8 cellular contexts compared by ENCODE assay signal in the genomic region with DNA sequence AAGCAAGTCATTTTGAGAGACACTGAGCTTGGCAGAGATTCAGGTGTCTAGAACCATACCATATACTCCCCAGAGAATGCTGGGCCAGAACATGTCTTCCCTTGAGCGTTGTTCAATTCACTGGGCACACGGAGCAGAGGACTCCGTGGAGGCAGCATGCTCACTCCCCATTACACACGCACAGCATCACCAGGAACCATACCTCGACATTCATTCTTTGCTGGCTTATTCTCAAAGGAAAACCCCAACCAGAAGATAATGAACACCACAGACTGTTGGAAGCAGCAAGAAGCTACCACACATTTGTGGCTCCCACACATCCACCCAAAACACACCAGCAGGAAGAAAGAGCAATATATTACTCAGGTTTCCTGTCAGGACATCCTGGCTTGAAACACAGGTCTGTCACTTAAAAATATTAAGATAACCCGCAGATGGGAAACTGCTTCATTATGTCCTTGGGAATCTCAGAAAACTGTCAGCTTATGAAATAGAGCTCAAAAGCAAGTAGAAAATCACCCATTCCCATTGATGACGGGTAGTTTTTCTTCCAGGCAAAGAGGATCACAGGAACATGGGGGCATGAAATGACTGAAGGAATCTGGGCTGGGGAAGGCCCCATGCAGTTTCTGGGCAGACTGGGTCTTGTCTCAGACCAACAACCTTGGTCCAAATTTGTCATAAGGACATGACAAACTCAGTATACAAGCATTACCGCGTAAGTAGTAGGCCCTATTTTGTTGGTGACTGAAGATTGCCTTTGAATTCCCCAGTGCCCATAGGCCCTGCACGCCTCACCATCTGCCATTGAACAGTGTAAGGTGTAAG. TPM values are rescaled to one million over a fixed set of nuclear protein-coding genes. Genes with fewer than 3 reads are reported as not detected.
A peak's percentile ranks its signal among the peaks of the same experiment; 100 is the strongest.
DNase-seq lines count a peak whose midpoint lies in the region; ATAC-seq and TF ChIP-seq lines count a peak whose summit lies in the region.

No MANE protein-coding gene starts in this region.

- peak overlapping the region; percentile 99 for H3K27ac Mint-ChIP-seq in activated naive CD4-positive, alpha-beta T cell treated with anti-CD3 and anti-CD28 coated beads for 36 hours

- no peaks in the 10 kb centered on the region for H3K27me3 ChIP-seq in stomach

- peaks cover 31 to 65% (median 51%) of the 10 kb centered on the region in 4 donors for H3K4me1 ChIP-seq in stomach

- DNase-seq in activated naive CD4-positive, alpha-beta T cell treated with anti-CD3 and anti-CD28 coated beads for 36 hours = peak; percentile 56
- no peak for DNase-seq in activated naive CD4-positive, alpha-beta T cell treated with anti-CD3 and anti-CD28 coated beads, Interleukin-2, amount 50 U/mL, for 16 hours
- peak; percentile 50 for DNase-seq in UCSD-AML1 (lab: John Stamatoyannopoulos, UW; ENCODE audit: unreplicated experiment)
- peak; percentile 62 for DNase-seq in fibroblast of the aortic adventitia (ENCODE audit: low read depth)
- no peak for DNase-seq in stomach
- no peak for DNase-seq in left colon
- no peak for DNase-seq in mesenteric fat pad (ENCODE audit: low spot score)

- CTCF ChIA-PET in activated naive CD4-positive, alpha-beta T cell treated with anti-CD3 and anti-CD28 coated beads for 36 hours (lab: Charles Lee) = interaction anchor here (0.6 to 3.0 kb wide), 15 partner anchors 9 to 543 kb away, joined by 3 to 13 read pairs (median 5); partner anchors contain the start of gene MXD1

- WGBS in stomach, 5 donors = 67 to 83% (median 79%) methylated on average over 10 of the region's 10 CpGs

- TF ChIP-seq EP300 in stomach (IDR thresholded peaks at IDR 0.05) = no peak

- peak overlapping the region; percentile 88 for H3K4me3 Mint-ChIP-seq in activated naive CD4-positive, alpha-beta T cell treated with anti-CD3 and anti-CD28 coated beads for 36 hours

- no peaks in the 10 kb centered on the region for H3K9me3 ChIP-seq in stomach

- no peaks in the 10 kb centered on the region for H3K9me3 Mint-ChIP-seq in activated naive CD4-positive, alpha-beta T cell treated with anti-CD3 and anti-CD28 coated beads for 36 hours

- no peaks in the 10 kb centered on the region for H3K27me3 Mint-ChIP-seq in activated naive CD4-positive, alpha-beta T cell treated with anti-CD3 and anti-CD28 coated beads for 36 hours (ENCODE audit: low read depth)

- intact Hi-C loops in activated naive CD4-positive, alpha-beta T cell treated with anti-CD3 and anti-CD28 coated beads for 36 hours (cut with micrococcal nuclease) = loop anchor here (1.0 to 2.0 kb wide), 5 partner anchors 8 to 64 kb away; no protein-coding TSS in a partner anchor
- intact Hi-C loops in stomach (cut with DNase I; ENCODE audit: low total_unique reads) = loop anchor here (5.0 kb wide), 1 partner anchor 41 kb away; no protein-coding TSS in a partner anchor
- intact Hi-C loops in left colon (cut with DNase I, micrococcal nuclease) = no loop called here

- H3K27ac ChIP-seq in stomach = peak overlapping the region; percentile 67 to 93 (median 90)

- no peaks in the 10 kb centered on the region for H3K36me3 ChIP-seq in stomach

- TF ChIP-seq CTCF in fibroblast of the aortic adventitia (IDR thresholded peaks at IDR 0.05; ENCODE audit: insufficient read depth, low read length) = no peak
- TF ChIP-seq CTCF in stomach (IDR thresholded peaks at IDR 0.05) = no peak

- no peak for TF ChIP-seq POLR2A in stomach (IDR thresholded peaks at IDR 0.05)

- H3K4me3 ChIP-seq in fibroblast of the aortic adventitia (ENCODE audit: low read depth, low read length) = no peak overlapping the region
- H3K4me3 ChIP-seq in stomach = no peak overlapping the region

- H3K4me1 Mint-ChIP-seq in activated naive CD4-positive, alpha-beta T cell treated with anti-CD3 and anti-CD28 coated beads for 36 hours (ENCODE audit: low read depth) = peaks cover 79% of the 10 kb centered on the region

- ATAC-seq in left colon (no peak), GM18502 (IDR thresholded peaks at IDR 0.05; ENCODE audit: poor library complexity, unreplicated experiment) (no peak)

- no peaks in the 10 kb centered on the region for H3K36me3 Mint-ChIP-seq in activated naive CD4-positive, alpha-beta T cell treated with anti-CD3 and anti-CD28 coated beads for 36 hours (ENCODE audit: low read depth)

RNA-seq across cellular contexts. Expression of gene PCBP1, which starts 46.5 kb away (rescaled TPM):
- total RNA-seq in activated naive CD4-positive, alpha-beta T cell treated with anti-CD3 and anti-CD28 coated beads for 36 hours = 100 to 1,000 TPM; 363 to 374 TPM
- total RNA-seq in fibroblast of the aortic adventitia (ENCODE audit: low replicate concordance) (13.0 and 68.5 TPM in 2 replicates), stomach (100 to 1,000 TPM in 3 of 5 donors, 10 to 100 TPM in 1, 1 to 10 TPM in 1; 9.3 to 164 (median 120) TPM), left colon (100 to 1,000 TPM; 263 to 293 TPM), mesenteric fat pad (399 TPM)
- 100 to 1,000 TPM; 199 to 296 (median 251) TPM for polyA plus RNA-seq in stomach

RNA-seq across cellular contexts. Expression of gene C2orf42, which starts 57.1 kb away (rescaled TPM):
- total RNA-seq in activated naive CD4-positive, alpha-beta T cell treated with anti-CD3 and anti-CD28 coated beads for 36 hours = 10 to 100 TPM; 19.2 to 23.3 TPM
- 12.8 and 26.9 TPM in 2 replicates for total RNA-seq in fibroblast of the aortic adventitia (ENCODE audit: low replicate concordance)
- 10 to 100 TPM in 3 of 5 donors, 1 to 10 TPM in 2; 2.6 to 23.2 (median 11.7) TPM for total RNA-seq in stomach
- polyA plus RNA-seq in stomach = 1 to 10 TPM; 3.9 to 6.3 (median 4.3) TPM
- total RNA-seq in left colon = 10 to 100 TPM in 1 of 2 donors, 1 to 10 TPM in 1; 7.8 to 13.9 TPM
- total RNA-seq in mesenteric fat pad = 10.9 TPM

Comparison
In these comparisons a context has a peak if more than half of its experiments do, and no peak if none do; other contexts are left out.
1. DNase-seq: peak in activated naive CD4-positive, alpha-beta T cell treated with anti-CD3 and anti-CD28 coated beads for 36 hours (single experiment), UCSD-AML1 (single experiment) and fibroblast of the aortic adventitia (single experiment); none in activated naive CD4-positive, alpha-beta T cell treated with anti-CD3 and anti-CD28 coated beads, Interleukin-2, amount 50 U/mL, for 16 hours (single experiment), stomach (single experiment), left colon (0 of 2) and mesenteric fat pad (single experiment).
2. intact Hi-C loops: an anchor here in activated naive CD4-positive, alpha-beta T cell treated with anti-CD3 and anti-CD28 coated beads for 36 hours (1.0 to 2.0 kb wide) and stomach (5.0 kb wide); none called in left colon.